8 cellular contexts compared by ENCODE assay signal in the genomic region with DNA sequence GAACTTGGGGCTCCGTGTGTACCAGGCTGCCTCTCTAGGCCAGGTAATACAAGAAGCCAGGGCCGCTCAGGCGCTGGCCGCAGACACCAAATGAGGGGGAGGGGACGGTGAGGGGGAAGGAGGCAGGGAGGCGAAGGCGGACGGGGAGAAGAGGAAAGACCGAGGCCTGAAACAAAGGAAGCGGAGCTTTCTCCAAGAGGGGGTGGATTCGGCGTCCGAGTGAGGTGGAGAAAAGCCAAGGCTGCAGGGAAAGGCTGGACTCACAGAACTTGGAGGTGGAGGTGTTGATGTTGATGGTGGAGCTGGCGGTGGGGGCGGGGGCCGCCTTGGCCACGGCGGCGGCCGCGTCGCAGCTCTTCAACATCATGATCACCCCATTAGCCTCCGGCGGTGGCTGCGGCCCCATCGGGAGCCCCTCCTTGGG. TPM values are rescaled to one million over a fixed set of nuclear protein-coding genes. Genes with fewer than 3 reads are reported as not detected.
A peak's percentile ranks its signal among the peaks of the same experiment; 100 is the strongest.
DNase-seq lines count a peak whose midpoint lies in the region; ATAC-seq lines count a peak whose summit lies in the region.

No MANE protein-coding gene starts in this region.

- 0 out of 2 replicates have a peak, but pooled peaks cover 4% of the 10 kb centered on the region for H4K20me1 ChIP-seq in GM23248 (ENCODE audit: insufficient read depth)

- peaks cover 56% of the 10 kb centered on the region for H3K79me2 ChIP-seq in GM23248 (ENCODE audit: insufficient read depth)

- H3K36me3 ChIP-seq in GM23248 (ENCODE audit: low read depth) (no peaks in the 10 kb centered on the region), mesodermal cell (ENCODE audit: control insufficient read depth, insufficient read depth, low read length) (peaks cover 13% of the 10 kb centered on the region)
- H3K36me3 ChIP-seq in effector memory CD4-positive, alpha-beta T cell (ENCODE audit: control insufficient read depth, insufficient read depth, low read length): no peaks in the 10 kb centered on the region

- H3K9me3 ChIP-seq in GM23248 (ENCODE audit: low read depth) (no peaks in the 10 kb centered on the region), mesodermal cell (ENCODE audit: control insufficient read depth, low read length) (no peaks in the 10 kb centered on the region)
- H3K9me3 ChIP-seq in effector memory CD4-positive, alpha-beta T cell (ENCODE audit: control insufficient read depth, low read length): no peaks in the 10 kb centered on the region

- peak; percentile 18 for DNase-seq in G401 (ENCODE audit: low spot score)
- DNase-seq in GM23248: peak; percentile 63
- peak; percentile 34 for DNase-seq in LoVo (ENCODE audit: low spot score)
- peak; percentile 11 for DNase-seq in activated CD4-positive, alpha-beta T cell treated with anti-CD3 and anti-CD28 coated beads, Interleukin-2, amount 50 U/mL, for 4 hours
- DNase-seq in effector memory CD4-positive, alpha-beta T cell: peak in 2 of 3 donors; percentile 5 to 20
- DNase-seq in stimulated activated naive CD8-positive, alpha-beta T cell treated with anti-CD3 and anti-CD28 coated beads, Interleukin-15, Interleukin-2, amounts not matched to agents 100 U/mL and 50 U/mL, for 24 hours: peak; percentile 55
- DNase-seq in GF-D8 (lab: John Stamatoyannopoulos, UW): no peak

- 0 out of 2 replicates have a peak, but pooled peaks cover 9% of the 10 kb centered on the region for H3F3A ChIP-seq in GM23248 (ENCODE audit: insufficient read depth)

- peak; percentile 3 for ATAC-seq in stimulated activated naive CD8-positive, alpha-beta T cell treated with anti-CD3 and anti-CD28 coated beads, Interleukin-15, Interleukin-2, amounts not matched to agents 100 U/mL and 50 U/mL, for 24 hours

- H3K4me3 ChIP-seq in GM23248 (peak overlapping the region; percentile 94), mesodermal cell (ENCODE audit: extremely low read depth, insufficient read depth, low read length, poor library complexity, severe bottlenecking) (peak overlapping the region; percentile 99)
- peak overlapping the region; percentile 99 for H3K4me3 ChIP-seq in effector memory CD4-positive, alpha-beta T cell (ENCODE audit: insufficient read depth, low read depth, low read length, poor library complexity, severe bottlenecking)

- H3K4me1 ChIP-seq in GM23248 (ENCODE audit: insufficient read depth) (peaks cover 19% of the 10 kb centered on the region), mesodermal cell (ENCODE audit: control insufficient read depth, insufficient read depth, low read length, poor library complexity, severe bottlenecking) (peaks cover 9% of the 10 kb centered on the region)
- peaks cover 19% of the 10 kb centered on the region for H3K4me1 ChIP-seq in effector memory CD4-positive, alpha-beta T cell (ENCODE audit: control insufficient read depth, insufficient read depth, low read length, poor library complexity, severe bottlenecking)

- peak overlapping the region; percentile 94 for H2AFZ ChIP-seq in GM23248

- whole genome bisulfite sequencing in GM23248 (ENCODE audit: low coverage in 1 of 2, low lambda C conversion rate in 2 of 2, missing lambda C conversion rate in 2 of 2), 2 experiments: 2 to 4% methylated on average over 11 to 26 of the region's 26 CpGs
- 0 to 1% methylated on average over 7 to 21 of the region's 26 CpGs for WGBS in mesodermal cell (ENCODE audit: insufficient coverage in 2 of 2), 2 experiments

- peak overlapping the region; percentile 88 for H3K9ac ChIP-seq in GM23248

- H3K9me2 ChIP-seq in GM23248 (ENCODE audit: insufficient read depth): no peaks in the 10 kb centered on the region

- no peaks in the 10 kb centered on the region for H3K27me3 ChIP-seq in GM23248 (replicated peaks; ENCODE audit: insufficient read depth)
- no peaks in the 10 kb centered on the region for H3K27me3 ChIP-seq in effector memory CD4-positive, alpha-beta T cell (replicated peaks; ENCODE audit: control insufficient read depth, insufficient read depth, low read length, poor library complexity, severe bottlenecking)

- in situ Hi-C loops in G401 (cut with HindIII; ENCODE audit: low sequenced_read_pairs): no loop called here
- in situ Hi-C loops in GM23248 (cut with MboI): no loop called here

- H3K4me2 ChIP-seq in GM23248 (ENCODE audit: unreplicated experiment): peak overlapping the region; percentile 97

- H3K27ac ChIP-seq in GM23248 (peak overlapping the region; percentile 62), mesodermal cell (ENCODE audit: low read depth, low read length, severe bottlenecking) (peak overlapping the region; percentile 95)
- H3K27ac ChIP-seq in effector memory CD4-positive, alpha-beta T cell (ENCODE audit: insufficient read depth, low read length, poor library complexity, severe bottlenecking): peak overlapping the region; percentile 86

RNA-seq across cellular contexts. Expression of a gene that starts 0.6 kb away (rescaled TPM):
- total RNA-seq in G401 (2014; rRNA removed; shearing (Covaris generic)): 41.2 and 46.2 TPM in 2 replicates
- total RNA-seq in GM23248 (2014; rRNA removed; shearing (Covaris generic)): 14.8 and 18.8 TPM in 2 replicates
- polyA plus RNA-seq in GM23248 (2016; fragmentation: Nextera tagmentation; extraction: Ambion mirVana): 26.3 and 27.1 TPM in 2 replicates
- polyA plus RNA-seq in mesodermal cell (2013, experiment 1 of 2): 26.1 TPM
- polyA plus RNA-seq in mesodermal cell (2013, experiment 2 of 2): 19.7 TPM
